Comparison of ENCODE assay signal across 31 cellular contexts in genomic region chr2:217872319-217872718, GRCh38.
DNase-seq lines count a peak whose midpoint lies in the region; ATAC-seq and TF ChIP-seq lines count a peak whose summit lies in the region.
"Had no signal": no experiment of that assay in that cellular context is flagged by ENCODE, and none has a peak within 500 bp of the region (broad histone marks: within the 10 kb centered on the region; RNA-seq: fewer than 3 reads in every experiment).

No MANE protein-coding gene starts in this region.

- no peak overlapping the region for H4K8ac ChIP-seq in H9 (replicated peaks; ENCODE audit: insufficient read length, low read depth, low read length)

- H3K56ac ChIP-seq in H9 (ENCODE audit: insufficient read length, low read depth, low read length), result no peak overlapping the region

- no peaks in the 10 kb centered on the region for H3K27me3 ChIP-seq in H9 (ENCODE audit: insufficient read depth, low read length)
- H3K27me3 ChIP-seq in subcutaneous abdominal adipose tissue (ENCODE audit: control insufficient read depth in 5 of 5, insufficient read depth in 4 of 5, low read length in 5 of 5), result no peaks in the 10 kb centered on the region
- no peaks in the 10 kb centered on the region for H3K27me3 ChIP-seq in CD4-positive, alpha-beta T cell (ENCODE audit: control insufficient read depth, insufficient read depth, low read length)
- H3K27me3 ChIP-seq: dorsolateral prefrontal cortex had no signal

- H3K4me1 Mint-ChIP-seq in H9 (peaks cover 12 to 20% of the 10 kb centered on the region in 2 experiments), glutamatergic neuron (ENCODE audit: low read depth, unreplicated experiment) (no peaks in the 10 kb centered on the region)
- H3K4me1 Mint-ChIP-seq in CD4-positive, alpha-beta T cell (ENCODE audit: low read depth), result no peaks in the 10 kb centered on the region
- H3K4me1 Mint-ChIP-seq: central memory CD8-positive, alpha-beta T cell; naive thymus-derived CD4-positive, alpha-beta T cell had no signal

- H3K23me2 ChIP-seq in H9 (ENCODE audit: insufficient read length, low read depth, low read length, poor library complexity, severe bottlenecking), result no peaks in the 10 kb centered on the region

- H3K4me3 ChIP-seq in choroid plexus epithelial cell (ENCODE audit: low read depth, low read length) (no peak overlapping the region), subcutaneous abdominal adipose tissue (ENCODE audit: low read depth in 1 of 5, low read length in 5 of 5) (no peak overlapping the region)
- H3K4me3 ChIP-seq: dorsolateral prefrontal cortex, SK-N-MC had no signal

- H3K9me3 ChIP-seq in H9 (ENCODE audit: control insufficient read depth, low read depth, low read length) (no peaks in the 10 kb centered on the region), subcutaneous abdominal adipose tissue (ENCODE audit: control insufficient read depth in 5 of 5, low read length in 5 of 5) (no peaks in the 10 kb centered on the region)
- H3K9me3 ChIP-seq in CD4-positive, alpha-beta T cell (ENCODE audit: control insufficient read depth, low read length), result no peaks in the 10 kb centered on the region
- H3K9me3 ChIP-seq: Caco-2 had no signal

- no peak overlapping the region for H4K5ac ChIP-seq in H9 (ENCODE audit: insufficient read length, low read depth, low read length)

- no peak overlapping the region for H3T11ph ChIP-seq in H9 (ENCODE audit: low read length)

- no peaks in the 10 kb centered on the region; a peak in 1 of 7 replicates for H3K36me3 Mint-ChIP-seq in H9 (ENCODE audit: insufficient read depth in 1 of 3, low read depth in 3 of 3)
- no peaks in the 10 kb centered on the region for H3K36me3 Mint-ChIP-seq in glutamatergic neuron (ENCODE audit: unreplicated experiment)
- no peaks in the 10 kb centered on the region for H3K36me3 Mint-ChIP-seq in CD4-positive, alpha-beta T cell (ENCODE audit: low read depth)
- H3K36me3 Mint-ChIP-seq: activated naive CD8-positive, alpha-beta T cell; naive thymus-derived CD4-positive, alpha-beta T cell had no signal

- no peak overlapping the region for H3K27ac Mint-ChIP-seq in H9
- no peak overlapping the region for H3K27ac Mint-ChIP-seq in glutamatergic neuron (ENCODE audit: unreplicated experiment)
- H3K27ac Mint-ChIP-seq in CD4-positive, alpha-beta T cell, result no peak overlapping the region
- H3K27ac Mint-ChIP-seq: activated CD8-positive, alpha-beta T cell treated with anti-CD3 and anti-CD28 coated beads for 36 hours; activated naive CD8-positive, alpha-beta T cell; activated T-helper 2 cell treated with anti-CD3 and anti-CD28 coated beads, Interferon-gamma antibody, Interleukin-2, Interleukin-4, amounts not matched to agents 10 μg/mL and 5 μg/mL and 100 μg/mL, durations not matched to agents 14 hours and 24 hours and 36 hours; naive thymus-derived CD4-positive, alpha-beta T cell; stimulated activated naive CD8-positive, alpha-beta T cell treated with anti-CD3 and anti-CD28 coated beads, Interleukin-15, Interleukin-2, amounts not matched to agents 100 ng/mL and 50 ng/mL, for 24 hours had no signal

- DNase-seq in H9 (no peak), choroid plexus epithelial cell (ENCODE audit: low read depth) (no peak), glutamatergic neuron (no peak)
- DNase-seq in CD4-positive, alpha-beta T cell, result no peak
- DNase-seq in stimulated activated naive CD4-positive, alpha-beta T cell treated with Interleukin-2 at 50 U/mL for 16 hours (lab: John Stamatoyannopoulos, UW), result no peak
- DNase-seq: ACHN; activated CD8-positive, alpha-beta T cell treated with anti-CD3 and anti-CD28 coated beads for 36 hours; C1 segment of cervical spinal cord; Caco-2; dorsolateral prefrontal cortex; foreskin melanocyte; HCEC 1CT; hypothalamus; naive thymus-derived CD4-positive, alpha-beta T cell; NCI-H1436 treated with DMSO at 0.1 percent for 48 hours; NCI-H446 treated with DMSO at 0.1 percent for 48 hours; NCI-H82; occipital lobe; RPMI8226; T-helper 2 cell; trophoblast cell had no signal

- no CpG with 5 or more reads among the region's 2 CpGs for WGBS in H9 (ENCODE audit: extremely low coverage, insufficient read length, low lambda C conversion rate)

- no peak overlapping the region for H2AK5ac ChIP-seq in H9 (ENCODE audit: insufficient read length, low read length)

- ATAC-seq in GM19023 (IDR thresholded peaks at IDR 0.05; ENCODE audit: unreplicated experiment), result no peak
- no peak for ATAC-seq in CD4-positive, alpha-beta T cell (ENCODE audit: poor library complexity)
- no peak for ATAC-seq in GM21825 (IDR thresholded peaks at IDR 0.05; ENCODE audit: unreplicated experiment)
- ATAC-seq: activated CD8-positive, alpha-beta T cell treated with anti-CD3 and anti-CD28 coated beads for 36 hours; left lobe of liver; naive thymus-derived CD4-positive, alpha-beta T cell had no signal

- H3K4ac ChIP-seq in H9 (ENCODE audit: low read depth, low read length), result no peak overlapping the region

- H2BK5ac ChIP-seq in H9 (ENCODE audit: insufficient read length, low read length), result no peak overlapping the region

- H3K4me2 ChIP-seq in H9 (ENCODE audit: insufficient read depth, insufficient read length, low read length), result no peak overlapping the region
- H3K4me2 ChIP-seq: KMS-11 had no signal

- H3K9me3 Mint-ChIP-seq in H9, result no peaks in the 10 kb centered on the region
- peaks cover under 1% of the 10 kb centered on the region for H3K9me3 Mint-ChIP-seq in glutamatergic neuron (ENCODE audit: unreplicated experiment)
- no peaks in the 10 kb centered on the region for H3K9me3 Mint-ChIP-seq in CD4-positive, alpha-beta T cell
- H3K9me3 Mint-ChIP-seq: activated CD8-positive, alpha-beta T cell treated with anti-CD3 and anti-CD28 coated beads for 36 hours; activated T-helper 2 cell treated with anti-CD3 and anti-CD28 coated beads, Interferon-gamma antibody, Interleukin-2, Interleukin-4, amounts not matched to agents 10 μg/mL and 5 μg/mL and 100 μg/mL, durations not matched to agents 14 hours and 24 hours and 36 hours; central memory CD8-positive, alpha-beta T cell; stimulated activated naive CD8-positive, alpha-beta T cell treated with anti-CD3 and anti-CD28 coated beads, Interleukin-15, Interleukin-2, amounts not matched to agents 100 ng/mL and 50 ng/mL, for 24 hours had no signal

- H2BK120ac ChIP-seq in H9 (ENCODE audit: low read depth, low read length, poor library complexity, severe bottlenecking), result no peak overlapping the region

- no peaks in the 10 kb centered on the region for H4K20me1 ChIP-seq in H9 (ENCODE audit: control insufficient read depth, insufficient read depth, insufficient read length)

- intact Hi-C loops in CD4-positive, alpha-beta T cell (cut with DNase I, micrococcal nuclease), result no loop called here

- H3K23ac ChIP-seq in H9 (ENCODE audit: insufficient read length, low read depth, low read length), result no peak overlapping the region

- H3K18ac ChIP-seq in H9 (ENCODE audit: insufficient read length, low read depth, low read length), result no peak overlapping the region

- no peak overlapping the region for H3K9ac ChIP-seq in H9 (ENCODE audit: extremely low read depth, insufficient read length, low read length)
- no peak overlapping the region for H3K9ac ChIP-seq in subcutaneous abdominal adipose tissue (ENCODE audit: low read length in 5 of 5)
- H3K9ac ChIP-seq: KMS-11 had no signal

- no peak overlapping the region for H2BK15ac ChIP-seq in H9 (ENCODE audit: low read depth, low read length)

- H2BK20ac ChIP-seq in H9 (ENCODE audit: low read depth, low read length, poor library complexity, severe bottlenecking), result no peak overlapping the region

- CTCF ChIA-PET in CD4-positive, alpha-beta T cell (lab: Charles Lee), result no interaction called here

- no peak overlapping the region for H3K14ac ChIP-seq in H9 (ENCODE audit: insufficient read depth, low read length)

- TF ChIP-seq CTCF in H9 (conservative IDR thresholded peaks at IDR 0.05) (peak; percentile 37), choroid plexus epithelial cell (conservative IDR thresholded peaks at IDR 0.05; ENCODE audit: low read depth, low read length) (peak; percentile 35), glutamatergic neuron (IDR thresholded peaks at IDR 0.05; ENCODE audit: partially characterized antibody, unreplicated experiment) (peak; percentile 37)
- no peak for TF ChIP-seq CTCF in CD4-positive, alpha-beta T cell (IDR thresholded peaks at IDR 0.05)

- H3K36me3 ChIP-seq in subcutaneous abdominal adipose tissue (ENCODE audit: control insufficient read depth in 5 of 5, insufficient read depth in 5 of 5, low read length in 5 of 5), result peaks cover 22 to 100% (median 99%) of the 10 kb centered on the region in 5 donors

- POLR2A ChIA-PET in CD4-positive, alpha-beta T cell (lab: Charles Lee), result no interaction called here

- H3K79me1 ChIP-seq in H9 (ENCODE audit: insufficient read depth, low read depth, low read length, poor library complexity, severe bottlenecking), result no peaks in the 10 kb centered on the region

- H3K4me1 ChIP-seq in H9 (ENCODE audit: insufficient read depth, low read length) (no peaks in the 10 kb centered on the region; the same call in 1 of the 2 replicates), subcutaneous abdominal adipose tissue (ENCODE audit: control insufficient read depth in 5 of 5, insufficient read depth in 5 of 5, low read length in 5 of 5) (peaks cover 3 to 56% (median 34%) of the 10 kb centered on the region in 5 donors)
- H3K4me1 ChIP-seq: Caco-2 had no signal

- no peaks in the 10 kb centered on the region for H3K79me2 ChIP-seq in H9 (ENCODE audit: insufficient read depth, low read length)

- H4K91ac ChIP-seq in H9 (ENCODE audit: insufficient read length, low read depth, low read length), result no peak overlapping the region

- H3K27ac ChIP-seq in H9 (ENCODE audit: insufficient read length, low read depth, low read length) (no peak overlapping the region), subcutaneous abdominal adipose tissue (ENCODE audit: low read depth, low read length) (peak overlapping the region; percentile 60)
- no peak overlapping the region for H3K27ac ChIP-seq in CD4-positive, alpha-beta T cell (ENCODE audit: low read depth, low read length)
- H3K27ac ChIP-seq: dorsolateral prefrontal cortex, KMS-11, SK-N-MC had no signal

- no peak overlapping the region for H2BK12ac ChIP-seq in H9 (ENCODE audit: insufficient read length, low read depth, low read length)

- H3K27me3 Mint-ChIP-seq in H9 (ENCODE audit: low read depth), result no peaks in the 10 kb centered on the region; the same call in none of the 2 replicates
- peaks cover 2% of the 10 kb centered on the region for H3K27me3 Mint-ChIP-seq in glutamatergic neuron (ENCODE audit: unreplicated experiment)
- H3K27me3 Mint-ChIP-seq in CD4-positive, alpha-beta T cell, result no peaks in the 10 kb centered on the region
- H3K27me3 Mint-ChIP-seq: activated CD8-positive, alpha-beta T cell treated with anti-CD3 and anti-CD28 coated beads for 36 hours; activated naive CD8-positive, alpha-beta T cell; stimulated activated naive CD8-positive, alpha-beta T cell treated with anti-CD3 and anti-CD28 coated beads, Interleukin-15, Interleukin-2, amounts not matched to agents 100 ng/mL and 50 ng/mL, for 24 hours had no signal

- no peak overlapping the region for H2AFZ ChIP-seq in H9 (ENCODE audit: low read length)

- H3K4me3 Mint-ChIP-seq in H9, result no peak overlapping the region
- H3K4me3 Mint-ChIP-seq in glutamatergic neuron (ENCODE audit: unreplicated experiment), result no peak overlapping the region
- H3K4me3 Mint-ChIP-seq in CD4-positive, alpha-beta T cell, result no peak overlapping the region
- H3K4me3 Mint-ChIP-seq: activated CD8-positive, alpha-beta T cell treated with anti-CD3 and anti-CD28 coated beads for 36 hours; activated naive CD8-positive, alpha-beta T cell; central memory CD8-positive, alpha-beta T cell; naive thymus-derived CD4-positive, alpha-beta T cell; stimulated activated naive CD8-positive, alpha-beta T cell treated with anti-CD3 and anti-CD28 coated beads, Interleukin-15, Interleukin-2, amounts not matched to agents 100 ng/mL and 50 ng/mL, for 24 hours had no signal
